Comparison of ENCODE assay signal across 18 cellular contexts in the genomic region with DNA sequence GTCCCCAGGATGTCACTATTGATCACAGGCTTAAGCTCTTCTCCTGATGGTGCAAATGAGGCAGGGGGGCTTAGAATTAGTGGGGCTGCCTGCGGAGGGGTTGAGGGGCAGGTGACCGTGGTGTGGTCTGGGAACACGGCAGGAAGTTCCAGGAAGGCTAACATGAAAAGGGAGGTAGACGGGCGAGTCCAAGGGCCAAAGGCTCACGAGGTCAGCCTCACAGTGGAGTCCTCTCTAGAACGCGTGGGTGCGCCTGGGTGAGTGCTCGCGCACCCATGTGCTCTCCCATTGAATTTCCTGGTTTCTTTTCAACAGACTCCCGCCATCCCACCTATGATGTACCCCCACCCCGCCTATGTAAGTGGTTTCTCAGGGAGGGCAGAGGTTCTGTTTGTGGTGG. TPM values are rescaled to one million over a fixed set of nuclear protein-coding genes. Genes with fewer than 3 reads are reported as not detected.
DNase-seq lines count a peak whose midpoint lies in the region; ATAC-seq, FAIRE-seq and TF ChIP-seq lines count a peak whose summit lies in the region.
"Had no signal": no experiment of that assay in that cellular context is flagged by ENCODE, and none has a peak within 500 bp of the region (broad histone marks: within the 10 kb centered on the region; RNA-seq: fewer than 3 reads in every experiment).

No MANE protein-coding gene starts in this region.

- H3K4me1 ChIP-seq in right cardiac atrium (ENCODE audit: control insufficient read depth, insufficient read depth, low read length) (no peaks in the 10 kb centered on the region), HepG2 (ENCODE audit: insufficient read depth, low read length) (peaks cover 15% of the 10 kb centered on the region), small intestine (ENCODE audit: control insufficient read depth in 2 of 2, insufficient read depth in 1 of 2, low read depth in 1 of 2, low read length in 1 of 2) (no peaks in the 10 kb centered on the region), hepatocyte (ENCODE audit: insufficient read depth) (no peaks in the 10 kb centered on the region)
- H3K4me1 ChIP-seq: A549, Caco-2 had no signal

- no peak for TF ChIP-seq POLR2A in HepG2 (IDR thresholded peaks at IDR 0.05; ENCODE audit: insufficient read depth in 1 of 2, low read depth in 2 of 2, low read length in 2 of 2)

- POLR2A ChIA-PET in HepG2 (lab: Yijun Ruan, JAX), result no interaction called here

- H3K4me2 ChIP-seq in HepG2 (ENCODE audit: low read depth, low read length) (peak overlapping the region; percentile 33; the same call in 1 of the 2 replicates), hepatocyte (no peak overlapping the region)
- H3K4me2 ChIP-seq: A549 had no signal

- no peaks in the 10 kb centered on the region for H3K9me3 ChIP-seq in right cardiac atrium (ENCODE audit: control insufficient read depth, low read length)
- H3K9me3 ChIP-seq in HepG2 (ENCODE audit: low read length), result no peaks in the 10 kb centered on the region
- no peaks in the 10 kb centered on the region for H3K9me3 ChIP-seq in small intestine (ENCODE audit: control insufficient read depth, low read depth)
- H3K9me3 ChIP-seq in hepatocyte (ENCODE audit: low read depth), result no peaks in the 10 kb centered on the region
- H3K9me3 ChIP-seq: A549, Caco-2 had no signal

- in situ Hi-C loops in HepG2 (cut with HindIII; ENCODE audit: extremely low pct_ligation_motif_present, low pct_unique_long_range_greater_than_20kb), result no loop called here

- intact Hi-C loops in right cardiac atrium (cut with DNase I), result loop anchor here in 1 of 4 donors (5.0 kb wide), 1 partner anchor 39 kb away; no protein-coding TSS in a partner anchor
- intact Hi-C loops in Right ventricle myocardium superior (cut with DNase I), result no loop called here
- intact Hi-C loops in HepG2 (cut with micrococcal nuclease; ENCODE audit: unreplicated experiment), result no loop called here

- 95% methylated on average over 13 of the region's 13 CpGs for WGBS in right cardiac atrium
- WGBS in HepG2 (ENCODE audit: low lambda C conversion rate), result 29% methylated on average over 7 of the region's 13 CpGs
- 82 to 91% (median 85%) methylated on average over 13 of the region's 13 CpGs for WGBS in small intestine, 3 donors
- WGBS in hepatocyte (ENCODE audit: low lambda C conversion rate, missing lambda C conversion rate), result 97% methylated on average over 13 of the region's 13 CpGs

- TF ChIP-seq CTCF in HepG2 (CRISPR knock-in tag; IDR thresholded peaks at IDR 0.05), result no peak
- no peak for TF ChIP-seq CTCF in hepatocyte (IDR thresholded peaks at IDR 0.05; ENCODE audit: poor library complexity)

- no peak overlapping the region for H3K4me3 ChIP-seq in right cardiac atrium (ENCODE audit: low read length)
- H3K4me3 ChIP-seq in HepG2 (replicated peaks in 1 of 3; ENCODE audit: insufficient read depth in 1 of 3, low read depth in 2 of 3, low read length in 3 of 3), result peak overlapping the region in 1 of 3 experiments; percentile 6; a peak in 1 of 6 replicates
- H3K4me3 ChIP-seq in small intestine (ENCODE audit: low read depth in 1 of 2, low read length in 2 of 2), result no peak overlapping the region
- no peak overlapping the region for H3K4me3 ChIP-seq in hepatocyte
- H3K4me3 ChIP-seq: A549 had no signal

- BruUV-seq in HepG2 (replicated peaks; lab: Mats Ljungman, UMichigan), result no TSS peak

- no peak overlapping the region for H3K9ac ChIP-seq in HepG2 (ENCODE audit: insufficient read depth, low read depth, low read length)

- H3K27me3 ChIP-seq in right cardiac atrium (ENCODE audit: control insufficient read depth, insufficient read depth) (no peaks in the 10 kb centered on the region), HepG2 (ENCODE audit: control insufficient read depth in 1 of 2, insufficient read depth in 2 of 2, low read length in 2 of 2) (no peaks in the 10 kb centered on the region; a peak in 1 of 5 replicates), small intestine (ENCODE audit: control insufficient read depth in 2 of 2, insufficient read depth in 2 of 2, low read length in 2 of 2) (no peaks in the 10 kb centered on the region), hepatocyte (no peaks in the 10 kb centered on the region)

- ATAC-seq in right cardiac atrium (no peak), Right ventricle myocardium superior (ENCODE audit: poor library complexity) (no peak), HepG2 (peak; percentile 45; the same call in 2 of the 3 replicates)

- FAIRE-seq in HepG2 (lab: Jason Lieb, UNC), result no peak
- FAIRE-seq in small intestine (lab: Jason Lieb, UNC), result no peak
- FAIRE-seq: A549, D721Med, G401.6 had no signal

- no peak for TF ChIP-seq EP300 in HepG2 (IDR thresholded peaks at IDR 0.05; ENCODE audit: low read depth in 2 of 2, low read length in 2 of 2)
- TF ChIP-seq EP300 in HepG2 (CRISPR knock-in tag; IDR thresholded peaks at IDR 0.05; ENCODE audit: borderline replicate concordance), result no peak

- H2AFZ ChIP-seq in HepG2 (ENCODE audit: low read length) (no peak overlapping the region), hepatocyte (no peak overlapping the region)

- no peak for TF ChIP-seq RAD21 in HepG2 (CRISPR knock-in tag; IDR thresholded peaks at IDR 0.05)

- peak in 2 of 3 donors; percentile 10 to 26 for DNase-seq in right cardiac atrium
- no peak for DNase-seq in Right ventricle myocardium superior
- no peak for DNase-seq in HepG2 (ENCODE audit: low spot score)
- peak; percentile 31 for DNase-seq in small intestine
- no peak for DNase-seq in hepatocyte (ENCODE audit: low spot score)
- DNase-seq in stimulated activated CD4-positive, alpha-beta T cell treated with anti-CD3 and anti-CD28 coated beads, Interleukin-12 subunit alpha, Interleukin-12 subunit beta, amount 100 ng/mL, for 4 hours, result no peak
- DNase-seq in ecto neural progenitor cell (ENCODE audit: low spot score), result no peak
- DNase-seq: AML-193; Caco-2; CD4-positive, alpha-beta T cell; H9; IMR-90 had no signal

- CTCF ChIA-PET in HepG2 (lab: Yijun Ruan, JAX; ENCODE audit: low intra/inter-chr PET ratio, low total read pairs), result no interaction called here

- H3K79me2 ChIP-seq in HepG2 (ENCODE audit: insufficient read depth, low read length) (no peaks in the 10 kb centered on the region), hepatocyte (no peaks in the 10 kb centered on the region)

- no peaks in the 10 kb centered on the region for H3K9me2 ChIP-seq in hepatocyte (replicated peaks; ENCODE audit: insufficient read depth)

- no peak overlapping the region for H3K27ac ChIP-seq in right cardiac atrium (ENCODE audit: low read length)
- H3K27ac ChIP-seq in HepG2 (ENCODE audit: extremely low read length, insufficient read depth, low read length), result no peak overlapping the region
- H3K27ac ChIP-seq in small intestine (ENCODE audit: low read depth in 1 of 2, low read length in 1 of 2), result no peak overlapping the region
- no peak overlapping the region for H3K27ac ChIP-seq in hepatocyte
- H3K27ac ChIP-seq: 22Rv1, A549, C4-2B, HL-60 had no signal

- H4K20me1 ChIP-seq in HepG2 (ENCODE audit: insufficient read depth, low read length) (no peaks in the 10 kb centered on the region), hepatocyte (ENCODE audit: insufficient read depth, poor library complexity, severe bottlenecking) (no peaks in the 10 kb centered on the region)

- no peaks in the 10 kb centered on the region for H3K36me3 ChIP-seq in HepG2 (replicated peaks in 1 of 2; ENCODE audit: control insufficient read depth in 1 of 2, insufficient read depth in 2 of 2, low read length in 2 of 2)
- peaks cover 0 to 5% of the 10 kb centered on the region in 2 donors for H3K36me3 ChIP-seq in small intestine (ENCODE audit: control insufficient read depth in 2 of 2, insufficient read depth in 2 of 2, low read length in 2 of 2)
- H3K36me3 ChIP-seq in hepatocyte (replicated peaks; ENCODE audit: insufficient read depth, low read depth), result no peaks in the 10 kb centered on the region

TF ChIP-seq in HepG2, 621 proteins besides CTCF, POLR2A, EP300 and RAD21 (continues in another document):
- no peak for TF ChIP-seq ZNF264 (CRISPR knock-in tag; IDR thresholded peaks at IDR 0.05)
- TF ChIP-seq RARA (CRISPR knock-in tag; IDR thresholded peaks at IDR 0.05), result 0 out of 2 replicates have a peak, but pooled peaks have one; percentile 22
- no peak for TF ChIP-seq ZNF10 (CRISPR knock-in tag; IDR thresholded peaks at IDR 0.05; ENCODE audit: borderline replicate concordance, low read depth)
- TF ChIP-seq SP140L (CRISPR knock-in tag; IDR thresholded peaks at IDR 0.05; ENCODE audit: borderline replicate concordance), result no peak

RNA-seq across cellular contexts. Expression of a gene that starts 15.2 kb away (rescaled TPM):
- total RNA-seq in right cardiac atrium (10 to 100 TPM in 3 of 4 donors, 1 to 10 TPM in 1; 8.9 to 30.5 (median 22.9) TPM), Right ventricle myocardium superior (17.0 TPM), HepG2 (2016; rRNA removed; fragmentation: Illumina TruSeq; extraction: Trizol) (0.40 and 0.56 TPM in 2 replicates), hepatocyte (4.3 and 14.1 TPM in 2 replicates)
- polyA plus RNA-seq in right cardiac atrium (13.8 TPM), HepG2 (2011; rRNA removed) (1.4 and 1.6 TPM in 2 replicates), small intestine (100 to 1,000 TPM in 1 of 3 donors, 10 to 100 TPM in 2; 62.2 to 240 (median 74.6) TPM), hepatocyte (3.1 and 9.9 TPM in 2 replicates)
- not detected in 2 replicates for total RNA-seq in HepG2 (2016; cell fraction: cytosol; rRNA removed; fragmentation: Illumina TruSeq; extraction: Trizol; ENCODE audit: low read depth)
- 0.26 TPM in 1 of 2 replicates, not detected in the other for total RNA-seq in HepG2 (2016; cell fraction: insoluble cytoplasmic fraction; rRNA removed; fragmentation: Illumina TruSeq; extraction: Trizol)
- total RNA-seq in HepG2 (2016; cell fraction: membrane; rRNA removed; fragmentation: Illumina TruSeq; extraction: Trizol), result 0.48 TPM in 1 of 2 replicates, not detected in the other
- total RNA-seq in HepG2 (2016; cell fraction: nucleus; rRNA removed; fragmentation: Illumina TruSeq; extraction: Trizol), result 0.41 and 0.59 TPM in 2 replicates
- polyA plus RNA-seq in HepG2 (2011; cell fraction: cytosol; rRNA removed), result 0.46 and 0.60 TPM in 2 replicates
- 3.3 and 4.3 TPM in 2 replicates for polyA plus RNA-seq in HepG2 (2011; cell fraction: nucleus; rRNA removed)
- 2.2 and 2.8 TPM in 2 replicates for polyA plus RNA-seq in HepG2 (2012)
- 0.15 and 0.23 TPM in 2 replicates for polyA plus RNA-seq in HepG2 (2016; cell fraction: cytosol; fragmentation: Illumina TruSeq; extraction: Trizol; ENCODE audit: low read depth)
- polyA plus RNA-seq in HepG2 (2016; cell fraction: insoluble cytoplasmic fraction; fragmentation: Illumina TruSeq; extraction: Trizol; ENCODE audit: low read depth), result 0.28 and 0.61 TPM in 2 replicates
- 0.21 and 0.37 TPM in 2 replicates for polyA plus RNA-seq in HepG2 (2016; cell fraction: membrane; fragmentation: Illumina TruSeq; extraction: Trizol; ENCODE audit: low read depth)
- polyA plus RNA-seq in HepG2 (2016; cell fraction: nucleus; fragmentation: Illumina TruSeq; extraction: Trizol; ENCODE audit: insufficient read depth, low read depth), result 1.3 and 2.3 TPM in 2 replicates
- polyA minus RNA-seq in HepG2 (2011; rRNA and poly(A)+ RNA removed; ENCODE audit: low replicate concordance), result 1.6 and 2.5 TPM in 2 replicates
- 0.62 TPM in 1 of 2 replicates, not detected in the other for polyA minus RNA-seq in HepG2 (2011; cell fraction: cytosol; rRNA and poly(A)+ RNA removed)
- 3.3 and 3.4 TPM in 2 replicates for polyA minus RNA-seq in HepG2 (2011; cell fraction: nucleus; rRNA and poly(A)+ RNA removed)

Comparison
In these comparisons a context has a peak if more than half of its experiments do, and no peak if none do; other contexts are left out.
1. DNase-seq: peak in right cardiac atrium (2 of 3) and small intestine (single experiment); none in Right ventricle myocardium superior (single experiment), HepG2 (single experiment), hepatocyte (single experiment), stimulated activated CD4-positive, alpha-beta T cell treated with anti-CD3 and anti-CD28 coated beads, Interleukin-12 subunit alpha, Interleukin-12 subunit beta, amount 100 ng/mL, for 4 hours (single experiment) and ecto neural progenitor cell (single experiment).